22 cellular contexts compared by ENCODE assay signal in the genomic region with DNA sequence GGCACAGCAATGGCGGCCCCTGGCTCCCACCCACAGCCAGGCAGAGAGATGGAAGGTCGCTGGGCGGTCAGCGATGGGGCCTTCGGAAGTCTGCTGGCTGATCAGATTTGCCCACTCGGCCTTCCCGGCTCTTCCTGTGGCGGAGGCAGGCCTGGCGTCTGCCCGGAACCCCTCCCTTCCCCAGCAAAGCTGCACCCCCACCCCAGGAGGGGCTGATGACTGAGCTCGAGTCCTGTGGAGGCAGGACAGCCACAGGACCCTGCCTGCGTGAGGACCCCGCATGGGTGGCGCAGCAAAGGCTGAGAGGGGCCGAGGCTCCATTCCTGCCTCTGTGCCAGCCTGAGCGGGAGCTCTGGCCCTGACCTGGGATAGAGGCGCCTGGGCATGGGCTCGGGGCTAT. TPM values are rescaled to one million over a fixed set of nuclear protein-coding genes. Genes with fewer than 3 reads are reported as not detected.
"Had no signal": no experiment of that assay in that cellular context is flagged by ENCODE, and none has a peak within 500 bp of the region (broad histone marks: within the 10 kb centered on the region; RNA-seq: fewer than 3 reads in every experiment).

No MANE protein-coding gene starts in this region.

- H3K4me3 ChIP-seq: breast epithelium, right atrium auricular region, suprapubic skin, tibial artery had no signal

- H3K9me3 Mint-ChIP-seq: activated CD4-positive, alpha-beta memory T cell treated with anti-CD3 and anti-CD28 coated beads, Interleukin-2, amount 10 ng/mL, durations not matched to agents 7 days and 5 days; activated CD4-positive, alpha-beta T cell treated with anti-CD3 and anti-CD28 coated beads, Interleukin-2, amount 10 ng/mL, durations not matched to agents 7 days and 5 days; activated naive CD4-positive, alpha-beta T cell treated with anti-CD3 and anti-CD28 coated beads, Interleukin-2, amount 50 U/mL, for 24 hours; activated naive CD8-positive, alpha-beta T cell treated with anti-CD3 and anti-CD28 coated beads, Interleukin-2, amount 50 U/mL, for 24 hours; activated T-cell treated with anti-CD3 and anti-CD28 coated beads, Interleukin-2, amount 50 U/mL, for 4 hours; activated T-helper 17 cell treated with anti-CD3 and anti-CD28 coated beads, Interleukin-2, amount 50 U/mL, for 72 hours; mesothelial cell of epicardium; naive thymus-derived CD4-positive, alpha-beta T cell had no signal

- H3K27me3 Mint-ChIP-seq: activated CD4-positive, alpha-beta memory T cell treated with anti-CD3 and anti-CD28 coated beads, Interleukin-2, amount 10 ng/mL, durations not matched to agents 7 days and 5 days; activated CD4-positive, alpha-beta T cell treated with anti-CD3 and anti-CD28 coated beads, Interleukin-2, amount 10 ng/mL, durations not matched to agents 7 days and 5 days; activated naive CD4-positive, alpha-beta T cell treated with anti-CD3 and anti-CD28 coated beads, Interleukin-2, amount 50 U/mL, for 24 hours; activated naive CD8-positive, alpha-beta T cell treated with anti-CD3 and anti-CD28 coated beads, Interleukin-2, amount 50 U/mL, for 24 hours; activated T-helper 17 cell treated with anti-CD3 and anti-CD28 coated beads, Interleukin-2, amount 50 U/mL, for 72 hours; naive thymus-derived CD4-positive, alpha-beta T cell had no signal

- ATAC-seq: activated naive CD8-positive, alpha-beta T cell treated with anti-CD3 and anti-CD28 coated beads, Interleukin-2, amount 50 U/mL, for 24 hours; activated T-cell treated with anti-CD3 and anti-CD28 coated beads, Interleukin-2, amount 50 U/mL, for 4 hours; activated T-helper 17 cell treated with anti-CD3 and anti-CD28 coated beads, Interleukin-2, amount 50 U/mL, for 72 hours; left cardiac atrium; naive thymus-derived CD4-positive, alpha-beta T cell had no signal

- H3K4me3 Mint-ChIP-seq: activated CD4-positive, alpha-beta memory T cell treated with anti-CD3 and anti-CD28 coated beads, Interleukin-2, amount 10 ng/mL, durations not matched to agents 7 days and 5 days; activated CD4-positive, alpha-beta T cell treated with anti-CD3 and anti-CD28 coated beads, Interleukin-2, amount 10 ng/mL, durations not matched to agents 7 days and 5 days; activated naive CD4-positive, alpha-beta T cell treated with anti-CD3 and anti-CD28 coated beads, Interleukin-2, amount 50 U/mL, for 24 hours; activated naive CD8-positive, alpha-beta T cell treated with anti-CD3 and anti-CD28 coated beads, Interleukin-2, amount 50 U/mL, for 24 hours; activated T-cell treated with anti-CD3 and anti-CD28 coated beads, Interleukin-2, amount 50 U/mL, for 4 hours; activated T-helper 17 cell treated with anti-CD3 and anti-CD28 coated beads, Interleukin-2, amount 50 U/mL, for 72 hours; mesothelial cell of epicardium; naive thymus-derived CD4-positive, alpha-beta T cell had no signal

- H3K27ac Mint-ChIP-seq: activated CD4-positive, alpha-beta memory T cell treated with anti-CD3 and anti-CD28 coated beads, Interleukin-2, amount 10 ng/mL, durations not matched to agents 7 days and 5 days; activated CD4-positive, alpha-beta T cell treated with anti-CD3 and anti-CD28 coated beads, Interleukin-2, amount 10 ng/mL, durations not matched to agents 7 days and 5 days; activated naive CD4-positive, alpha-beta T cell treated with anti-CD3 and anti-CD28 coated beads, Interleukin-2, amount 50 U/mL, for 24 hours; activated naive CD8-positive, alpha-beta T cell treated with anti-CD3 and anti-CD28 coated beads, Interleukin-2, amount 50 U/mL, for 24 hours; activated T-helper 17 cell treated with anti-CD3 and anti-CD28 coated beads, Interleukin-2, amount 50 U/mL, for 72 hours; mesothelial cell of epicardium; naive thymus-derived CD4-positive, alpha-beta T cell had no signal

- H3K36me3 Mint-ChIP-seq: activated naive CD4-positive, alpha-beta T cell treated with anti-CD3 and anti-CD28 coated beads, Interleukin-2, amount 50 U/mL, for 24 hours; mesothelial cell of epicardium; naive thymus-derived CD4-positive, alpha-beta T cell had no signal

- H3K36me3 ChIP-seq: breast epithelium, right atrium auricular region, suprapubic skin, tibial artery had no signal

- DNase-seq: activated CD4-positive, alpha-beta memory T cell treated with anti-CD3 and anti-CD28 coated beads, Interleukin-2, amount 10 ng/mL, durations not matched to agents 7 days and 5 days; activated CD4-positive, alpha-beta T cell treated with anti-CD3 and anti-CD28 coated beads, Interleukin-2, amount 10 ng/mL, durations not matched to agents 7 days and 5 days; activated CD4-positive, CD25-positive, alpha-beta regulatory T cell treated with anti-CD3 and anti-CD28 coated beads, Interleukin-2, amount 50 U/mL, for 72 hours; activated gamma-delta T cell treated with Interleukin-2 at 50 U/mL for 16 hours; activated naive CD8-positive, alpha-beta T cell treated with anti-CD3 and anti-CD28 coated beads, Interleukin-2, amount 50 U/mL, for 24 hours; activated T-cell treated with anti-CD3 and anti-CD28 coated beads, Interleukin-2, amount 50 U/mL, for 4 hours; central memory CD4-positive, alpha-beta T cell; effector CD4-positive, alpha-beta T cell; islet precursor cell; left cardiac atrium; naive thymus-derived CD4-positive, alpha-beta T cell; occipital lobe; stimulated activated naive CD4-positive, alpha-beta T cell; tibial artery had no signal

- H3K4me1 Mint-ChIP-seq: activated naive CD4-positive, alpha-beta T cell treated with anti-CD3 and anti-CD28 coated beads, Interleukin-2, amount 50 U/mL, for 24 hours; activated T-helper 17 cell treated with anti-CD3 and anti-CD28 coated beads, Interleukin-2, amount 50 U/mL, for 72 hours had no signal

- FAIRE-seq: frontal cortex had no signal

- H3K9me3 ChIP-seq: breast epithelium, right atrium auricular region, suprapubic skin, tibial artery had no signal

- H3K27ac ChIP-seq: breast epithelium, epithelial cell of prostate, right atrium auricular region, suprapubic skin, tibial artery had no signal

- H3K4me1 ChIP-seq: breast epithelium had no signal

- H3K27me3 ChIP-seq: breast epithelium, right atrium auricular region, suprapubic skin had no signal

RNA-seq across cellular contexts. Expression of gene FGFR3, which starts 37.0 kb away (rescaled TPM):
- polyA plus RNA-seq: naive thymus-derived CD4-positive, alpha-beta T cell had no signal
